10 cellular contexts compared by ENCODE assay signal in the genomic region with DNA sequence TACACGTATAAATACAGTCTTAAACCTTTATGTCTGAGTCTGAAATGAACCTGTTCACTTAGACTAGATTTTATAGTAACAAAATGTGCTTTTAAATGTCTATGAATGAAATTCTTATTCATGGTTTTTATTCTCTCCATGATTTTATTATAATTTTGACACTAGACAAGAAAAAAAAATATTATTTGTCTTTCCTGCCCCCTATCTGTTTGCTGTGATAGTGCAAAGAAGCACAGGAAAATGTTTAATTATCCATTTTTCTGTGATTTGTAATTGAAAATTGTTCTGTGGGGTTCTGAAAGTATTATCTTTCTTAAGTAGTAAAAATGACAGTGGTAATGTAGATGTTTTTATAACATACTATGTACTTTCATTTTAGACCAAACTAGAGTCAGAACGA. TPM values are rescaled to one million over a fixed set of nuclear protein-coding genes. Genes with fewer than 3 reads are reported as not detected.
DNase-seq lines count a peak whose midpoint lies in the region; ATAC-seq and TF ChIP-seq lines count a peak whose summit lies in the region.
"Had no signal": no experiment of that assay in that cellular context is flagged by ENCODE, and none has a peak within 500 bp of the region (broad histone marks: within the 10 kb centered on the region; RNA-seq: fewer than 3 reads in every experiment).

No MANE protein-coding gene starts in this region.

- intact Hi-C loops in heart right ventricle (cut with DNase I) (loop anchor here in 7 of 10 donors (5.0 to 10.0 kb wide), 2 partner anchors 85 to 88 kb away; no protein-coding TSS in a partner anchor), Right ventricle myocardium inferior (cut with DNase I) (loop anchor here (5.0 kb wide), 1 partner anchor 90 kb away; no protein-coding TSS in a partner anchor), upper lobe of right lung (cut with DNase I) (no loop called here), aorta (cut with DNase I) (loop anchor here in 1 of 2 donors (10.0 kb wide), 1 partner anchor 88 kb away; no protein-coding TSS in a partner anchor)

- ATAC-seq in heart right ventricle, result no peak
- no peak for ATAC-seq in Right ventricle myocardium inferior
- ATAC-seq in upper lobe of right lung, result no peak
- ATAC-seq in GM19351 (IDR thresholded peaks at IDR 0.05; ENCODE audit: unreplicated experiment), result no peak
- ATAC-seq in aorta (ENCODE audit: low FRiP score), result no peak

- TF ChIP-seq CTCF in heart right ventricle (IDR thresholded peaks at IDR 0.05), result peak in 7 of 9 donors; percentile 38 to 56 (median 45)
- peak; percentile 45 for TF ChIP-seq CTCF in fibroblast of villous mesenchyme (IDR thresholded peaks at IDR 0.05; ENCODE audit: insufficient read depth, low read depth, low read length)
- TF ChIP-seq CTCF in upper lobe of right lung (IDR thresholded peaks at IDR 0.05), result peak; percentile 37

- H3K4me3 ChIP-seq in heart right ventricle (no peak overlapping the region), fibroblast of villous mesenchyme (ENCODE audit: low read depth, low read length) (no peak overlapping the region), upper lobe of right lung (no peak overlapping the region), aorta (ENCODE audit: low read length in 2 of 2) (no peak overlapping the region)
- H3K4me3 ChIP-seq: HAP-1 had no signal

- H3K9me3 ChIP-seq in heart right ventricle (no peaks in the 10 kb centered on the region), upper lobe of right lung (no peaks in the 10 kb centered on the region), aorta (ENCODE audit: control insufficient read depth, low read length) (no peaks in the 10 kb centered on the region)
- H3K9me3 ChIP-seq: HAP-1 had no signal

- no peak overlapping the region for H3K27ac ChIP-seq in heart right ventricle
- H3K27ac ChIP-seq in upper lobe of right lung, result no peak overlapping the region
- no peak overlapping the region for H3K27ac ChIP-seq in aorta (ENCODE audit: low read depth in 1 of 2, low read length in 2 of 2)

- H3K4me1 ChIP-seq in heart right ventricle (no peaks in the 10 kb centered on the region), upper lobe of right lung (no peaks in the 10 kb centered on the region), aorta (ENCODE audit: control insufficient read depth in 1 of 2, insufficient read depth in 2 of 2, low read length in 2 of 2) (no peaks in the 10 kb centered on the region)

- no peak for DNase-seq in heart right ventricle
- no peak for DNase-seq in Right ventricle myocardium inferior (ENCODE audit: missing footprints)
- peak; percentile 9 for DNase-seq in RKO (ENCODE audit: low spot score)
- DNase-seq in fibroblast of villous mesenchyme (ENCODE audit: low read depth), result peak; percentile 1
- no peak for DNase-seq in upper lobe of right lung
- DNase-seq in aorta, result no peak
- no peak for DNase-seq in activated CD4-positive, CD25-positive, alpha-beta regulatory T cell treated with anti-CD3 and anti-CD28 coated beads, Interleukin-2, amount 50 U/mL, for 72 hours
- DNase-seq: NCI-H2029 had no signal

- H3K27me3 ChIP-seq in heart right ventricle (peaks cover 0 to 9% (median 0%) of the 10 kb centered on the region in 7 donors), upper lobe of right lung (no peaks in the 10 kb centered on the region), aorta (ENCODE audit: control insufficient read depth in 1 of 2, insufficient read depth in 2 of 2, low read length in 1 of 2) (no peaks in the 10 kb centered on the region)

- WGBS in heart right ventricle, 2 donors, result 90 to 95% methylated on average over 2 of the region's 2 CpGs
- 68 to 92% methylated on average over 2 of the region's 2 CpGs for WGBS in aorta, 2 donors

- H3K36me3 ChIP-seq in heart right ventricle, result peaks cover 0 to 44% (median 0%) of the 10 kb centered on the region in 9 donors
- peaks cover 14% of the 10 kb centered on the region for H3K36me3 ChIP-seq in upper lobe of right lung
- H3K36me3 ChIP-seq in aorta (ENCODE audit: control insufficient read depth in 1 of 2, insufficient read depth in 2 of 2, low read length in 1 of 2), result peaks cover 0 to 2% of the 10 kb centered on the region in 2 donors

RNA-seq across cellular contexts. Expression of gene INTS6L, which starts 52.0 kb away (rescaled TPM):
- 1 to 10 TPM; 1.4 to 3.4 (median 2.6) TPM for total RNA-seq in heart right ventricle
- 1 to 10 TPM; 1.8 to 8.9 TPM for polyA plus RNA-seq in heart right ventricle
- 3.2 TPM for total RNA-seq in Right ventricle myocardium inferior
- total RNA-seq in fibroblast of villous mesenchyme, result 6.8 and 8.2 TPM in 2 replicates
- 7.4 TPM for total RNA-seq in upper lobe of right lung
- 10 to 100 TPM; 10.3 to 15.6 TPM for total RNA-seq in aorta
- polyA plus RNA-seq in aorta, result 10 to 100 TPM in 1 of 2 donors, 1 to 10 TPM in 1; 1.4 to 15.2 TPM

Comparison
In these comparisons a context has a peak if more than half of its experiments do, and no peak if none do; other contexts are left out.
1. DNase-seq: peak in RKO (single experiment) and fibroblast of villous mesenchyme (single experiment); none in heart right ventricle (0 of 2), Right ventricle myocardium inferior (single experiment), upper lobe of right lung (single experiment), aorta (0 of 2) and activated CD4-positive, CD25-positive, alpha-beta regulatory T cell treated with anti-CD3 and anti-CD28 coated beads, Interleukin-2, amount 50 U/mL, for 72 hours (single experiment).
2. Peak in every context shown above with its lines, with median percentiles within 50 percentile points of each other: CTCF ChIP-seq.